In genomic region chr15:51135276-51135675, GRCh38 we compare ENCODE assay signal across 20 cellular contexts. TPM values are rescaled to one million over a fixed set of nuclear protein-coding genes. Genes with fewer than 3 reads are reported as not detected.
DNase-seq lines count a peak whose midpoint lies in the region; TF ChIP-seq lines count a peak whose summit lies in the region.
"Had no signal": no experiment of that assay in that cellular context is flagged by ENCODE, and none has a peak within 500 bp of the region (broad histone marks: within the 10 kb centered on the region; RNA-seq: fewer than 3 reads in every experiment).

No MANE protein-coding gene starts in this region.

- peaks cover 47% of the 10 kb centered on the region for H3K4me1 Mint-ChIP-seq in MCF 10A (ENCODE audit: insufficient read depth, unreplicated experiment)

- H3K9me3 Mint-ChIP-seq in MCF 10A (ENCODE audit: unreplicated experiment), result no peaks in the 10 kb centered on the region

- H3K27me3 ChIP-seq in kidney epithelial cell (ENCODE audit: control insufficient read depth, insufficient read depth, low read length), result no peaks in the 10 kb centered on the region

- no peaks in the 10 kb centered on the region for H3K36me3 ChIP-seq in kidney epithelial cell (ENCODE audit: control insufficient read depth, insufficient read depth, low read length)
- H3K36me3 ChIP-seq: BE2C had no signal

- TF ChIP-seq CTCF in MCF 10A (IDR thresholded peaks at IDR 0.05; ENCODE audit: unreplicated experiment) (no peak), kidney epithelial cell (IDR thresholded peaks at IDR 0.05; ENCODE audit: insufficient read depth, low read length, poor library complexity, severe bottlenecking) (no peak), lower leg skin (IDR thresholded peaks at IDR 0.05) (no peak)

- DNase-seq in RPMI7951 (ENCODE audit: low read depth) (peak; percentile 37), MCF 10A (ENCODE audit: unreplicated experiment) (peak; percentile 50), kidney epithelial cell (ENCODE audit: low read depth) (peak; percentile 62), SK-N-DZ (ENCODE audit: low spot score) (no peak), NCI-H748 treated with DMSO at 0.1 percent for 48 hours (lab: John Stamatoyannopoulos, UW) (no peak), lower leg skin (ENCODE audit: low spot score in 2 of 2) (no peak)
- no peak for DNase-seq in NK-92 treated with Interleukin-12 subunit alpha and Interleukin-12 subunit beta, amount 100 ng/mL, for 24 hours (lab: John Stamatoyannopoulos, UW)
- DNase-seq: BE2C, EL, GF-D8, H7, KBM-7, MV-4-11, NCI-H1105 treated with DMSO at 0.1 percent for 48 hours, NCI-H2029 treated with DMSO at 0.1 percent for 48 hours, NCI-H446, NCI-H526, SHP77, SW 1271 had no signal

- no TSS peak for BruUV-seq in MCF 10A (replicated peaks; lab: Mats Ljungman, UMichigan)

- POLR2A ChIA-PET in MCF 10A (lab: Yijun Ruan, JAX), result interaction anchor here (0.6 kb wide), 1 partner anchor 13 kb away, joined by 3 read pairs; no protein-coding TSS in a partner anchor

- no peaks in the 10 kb centered on the region for H3K27me3 Mint-ChIP-seq in MCF 10A (ENCODE audit: insufficient read depth, unreplicated experiment)

- H3K27ac Mint-ChIP-seq in MCF 10A (ENCODE audit: low read depth, unreplicated experiment), result no peak overlapping the region

- H3K36me3 Mint-ChIP-seq in MCF 10A (ENCODE audit: insufficient read depth, unreplicated experiment), result peaks cover 7% of the 10 kb centered on the region

- intact Hi-C loops in MCF 10A (cut with micrococcal nuclease) (no loop called here), lower leg skin (cut with DNase I; ENCODE audit: low total_unique reads) (no loop called here)

- no peak overlapping the region for H3K4me3 Mint-ChIP-seq in MCF 10A (ENCODE audit: unreplicated experiment)

- TF ChIP-seq POLR2A in lower leg skin (IDR thresholded peaks at IDR 0.05), result no peak

- 81 to 85% methylated on average over 2 of the region's 2 CpGs for WGBS in lower leg skin, 2 donors

- CTCF ChIA-PET in MCF 10A (lab: Yijun Ruan, JAX), result interaction anchor here (0.9 to 1.3 kb wide), 6 partner anchors 28 to 247 kb away, joined by 3 to 8 read pairs (median 4); no protein-coding TSS in a partner anchor

- H3K4me3 ChIP-seq in kidney epithelial cell (ENCODE audit: low read depth, low read length) (no peak overlapping the region), lower leg skin (ENCODE audit: low read depth, poor library complexity, severe bottlenecking) (no peak overlapping the region)
- H3K4me3 ChIP-seq: SK-N-MC had no signal

RNA-seq across cellular contexts. Expression of gene TNFAIP8L3, which starts 40.6 kb away (rescaled TPM):
- 0.29 and 0.48 TPM in 2 replicates for total RNA-seq in RPMI7951 (2014; rRNA removed; shearing (Covaris generic))
- total RNA-seq in MCF 10A (2022) (2.6 and 4.2 TPM in 2 replicates), kidney epithelial cell (0.89 and 0.92 TPM in 2 replicates), lower leg skin (10 to 100 TPM; 13.6 to 27.2 (median 22.1) TPM)
- polyA plus RNA-seq in SK-N-DZ (2014; cell fraction: cytosol; rRNA removed), result 0.03 TPM in 1 of 2 replicates, not detected in the other
- not detected in 2 replicates for polyA plus RNA-seq in SK-N-DZ (2014; cell fraction: nucleus; rRNA removed)

Comparison
In these comparisons a context has a peak if more than half of its experiments do, and no peak if none do; other contexts are left out.
1. DNase-seq: peak in RPMI7951 (single experiment), MCF 10A (single experiment) and kidney epithelial cell (single experiment); none in NK-92 treated with Interleukin-12 subunit alpha and Interleukin-12 subunit beta, amount 100 ng/mL, for 24 hours (single experiment), SK-N-DZ (single experiment), NCI-H748 treated with DMSO at 0.1 percent for 48 hours (single experiment) and lower leg skin (0 of 2).